In genomic region chr22:36160499-36160942, GRCh38 we compare ENCODE assay signal across 2 cellular contexts.
A peak's percentile ranks its signal among the peaks of the same experiment; 100 is the strongest.
TF ChIP-seq lines count a peak whose summit lies in the region.

Gene APOL3, minus strand, starts transcription at chr22:36160755. Its CDS starts 11,700 bp downstream, at chr22:36149055.

TF ChIP-seq in K562, 482 proteins besides CTCF, POLR2A, EP300 and RAD21 (continued from another document):
- TF ChIP-seq PATZ1 (CRISPR knock-in tag; IDR thresholded peaks at IDR 0.05; ENCODE audit: borderline replicate concordance) (no peak), ZNF12 (CRISPR knock-in tag; IDR thresholded peaks at IDR 0.05) (no peak)

TF ChIP-seq in liver, 16 proteins besides CTCF, POLR2A, EP300 and RAD21 (continued from another document):
- TF ChIP-seq ATF3 (IDR thresholded peaks at IDR 0.05) (peak; percentile 13), HNF4G (IDR thresholded peaks at IDR 0.05) (no peak), FOXA2 (IDR thresholded peaks at IDR 0.05) (no peak), SP1 (IDR thresholded peaks at IDR 0.05) (peak; percentile 62), GABPA (IDR thresholded peaks at IDR 0.05 in 1 of 2, conservative IDR thresholded peaks at IDR 0.05 in 1 of 2) (no peak), FOXA1 (IDR thresholded peaks at IDR 0.05) (no peak), EGR1 (IDR thresholded peaks at IDR 0.05; ENCODE audit: low read depth in 2 of 2) (no peak), YY1 (IDR thresholded peaks at IDR 0.05) (no peak), MAX (IDR thresholded peaks at IDR 0.05) (no peak), TAF1 (conservative IDR thresholded peaks at IDR 0.05) (peak; percentile 66), REST (IDR thresholded peaks at IDR 0.05) (no peak), RXRA (IDR thresholded peaks at IDR 0.05) (peak; percentile 82 to 89), HNF4A (conservative IDR thresholded peaks at IDR 0.05) (peak in 1 of 2 donors; percentile 43), JUND (IDR thresholded peaks at IDR 0.05) (peak in 1 of 2 donors; percentile 55)
